In genomic region chrX:87299563-87300160, GRCh38 we compare ENCODE assay signal across 8 cellular contexts.
DNase-seq lines count a peak whose midpoint lies in the region; ATAC-seq and TF ChIP-seq lines count a peak whose summit lies in the region.

No MANE protein-coding gene starts in this region.

- H3K9me3 ChIP-seq in HCT116 (ENCODE audit: control insufficient read depth in 1 of 2, insufficient read depth in 1 of 2, low read depth in 1 of 2, low read length in 2 of 2), result no peaks in the 10 kb centered on the region
- no peaks in the 10 kb centered on the region for H3K9me3 ChIP-seq in liver (ENCODE audit: control insufficient read depth in 4 of 4, low read length in 3 of 4)

- no peak for TF ChIP-seq CTCF in Calu3 (IDR thresholded peaks at IDR 0.05; ENCODE audit: unreplicated experiment)
- TF ChIP-seq CTCF in HCT116 (IDR thresholded peaks at IDR 0.05 in 2 of 3, conservative IDR thresholded peaks at IDR 0.05 in 1 of 3; ENCODE audit: borderline replicate concordance in 1 of 3, insufficient read depth in 1 of 3, low read depth in 2 of 3, low read length in 2 of 3), result 0 out of 6 replicates have a peak, but pooled peaks of 2 of the 3 experiments have one; percentile 15 to 23
- TF ChIP-seq CTCF in VCaP (conservative IDR thresholded peaks at IDR 0.05), result peak; percentile 72
- peak; percentile 48 for TF ChIP-seq CTCF in liver (IDR thresholded peaks at IDR 0.05; ENCODE audit: low read depth, low read length, missing input control)

- CTCF ChIA-PET in Calu3 (lab: Charles Lee), result no interaction called here
- CTCF ChIA-PET in HCT116 (lab: Charles Lee), result no interaction called here

- ATAC-seq in HCT116, result no peak

- no peaks in the 10 kb centered on the region for H3K79me2 ChIP-seq in HCT116 (ENCODE audit: insufficient read depth, low read length)

- peak; percentile 1 for DNase-seq in Calu3
- DNase-seq in HCT116 (ENCODE audit: low read depth, low spot score), result no peak
- no peak for DNase-seq in effector CD8-positive, alpha-beta T cell (lab: John Stamatoyannopoulos, UW)
- no peak for DNase-seq in NOMO-1 treated with DMSO at 0.1 percent for 48 hours (lab: John Stamatoyannopoulos, UW; ENCODE audit: unreplicated experiment)
- DNase-seq in activated CD4-positive, alpha-beta T cell treated with anti-CD3 and anti-CD28 coated beads, Interleukin-2, amount 50 U/mL, for 4 hours, result no peak
- DNase-seq in stimulated activated CD4-positive, alpha-beta T cell treated with anti-CD3 and anti-CD28 coated beads, Interleukin-4, amount 100 ng/mL, for 4 hours, result no peak

- no peaks in the 10 kb centered on the region for H3K4me1 Mint-ChIP-seq in Calu3 (ENCODE audit: low read depth, unreplicated experiment)

- BruUV-seq in Calu3 (replicated peaks; lab: Mats Ljungman, UMichigan) (no TSS peak), HCT116 (replicated peaks; lab: Mats Ljungman, UMichigan) (no TSS peak)

- H3K27ac ChIP-seq in HCT116 (ENCODE audit: low read depth, low read length) (no peak overlapping the region), VCaP (no peak overlapping the region), liver (ENCODE audit: low read depth in 1 of 2, low read length in 2 of 2) (no peak overlapping the region)

- H3K4me1 ChIP-seq in HCT116 (ENCODE audit: control insufficient read depth in 1 of 2, insufficient read depth in 2 of 2, low read length in 2 of 2), result no peaks in the 10 kb centered on the region
- H3K4me1 ChIP-seq in liver (ENCODE audit: control insufficient read depth in 4 of 4, insufficient read depth in 4 of 4, low read length in 3 of 4), result no peaks in the 10 kb centered on the region

- H4K20me1 ChIP-seq in HCT116 (ENCODE audit: insufficient read depth), result no peaks in the 10 kb centered on the region

- H3K9me2 ChIP-seq in HCT116 (ENCODE audit: insufficient read depth), result no peaks in the 10 kb centered on the region

- 3% methylated on average over 4 of the region's 4 CpGs for WGBS in liver

- no peak overlapping the region for H3K4me2 ChIP-seq in HCT116 (ENCODE audit: low read length)

- TF ChIP-seq POLR2A in HCT116 (IDR thresholded peaks at IDR 0.05; ENCODE audit: borderline replicate concordance, extremely low read depth, insufficient read depth, insufficient read length), result no peak

- no peak overlapping the region for H2AFZ ChIP-seq in HCT116 (ENCODE audit: low read depth, low read length, poor library complexity, severe bottlenecking)

- H3K27me3 ChIP-seq in HCT116 (ENCODE audit: insufficient read depth, low read length) (no peaks in the 10 kb centered on the region), liver (ENCODE audit: control insufficient read depth in 4 of 4, insufficient read depth in 4 of 4, low read length in 3 of 4) (no peaks in the 10 kb centered on the region)

- no peaks in the 10 kb centered on the region for H3K27me3 Mint-ChIP-seq in Calu3 (ENCODE audit: unreplicated experiment)

- POLR2A ChIA-PET in HCT116 (lab: Charles Lee), result no interaction called here

- H3K4me3 Mint-ChIP-seq in Calu3 (ENCODE audit: low read depth, unreplicated experiment), result no peak overlapping the region

- no peaks in the 10 kb centered on the region for H3K36me3 ChIP-seq in HCT116 (ENCODE audit: control insufficient read depth in 1 of 2, insufficient read depth in 2 of 2, low read length in 2 of 2)
- H3K36me3 ChIP-seq in liver (ENCODE audit: control insufficient read depth in 4 of 4, insufficient read depth in 3 of 4, low read depth in 1 of 4, low read length in 3 of 4), result no peaks in the 10 kb centered on the region

- 0 out of 2 replicates have a peak, but pooled peaks have one; percentile 16 for TF ChIP-seq RAD21 in HCT116 (IDR thresholded peaks at IDR 0.05; ENCODE audit: low read depth)
- peak; percentile 31 to 68 for TF ChIP-seq RAD21 in liver (IDR thresholded peaks at IDR 0.05)

- H3K36me3 Mint-ChIP-seq in Calu3 (ENCODE audit: insufficient read depth, unreplicated experiment), result no peaks in the 10 kb centered on the region

- RAD21 ChIA-PET in HCT116 (lab: Charles Lee; ENCODE audit: low non-redundant PET in 1 of 2, low total read pairs in 2 of 2, uncharacterized antibody in 2 of 2, unreplicated experiment in 2 of 2), result no interaction called here

- no peak overlapping the region for H3K4me3 ChIP-seq in HCT116 (replicated peaks in 1 of 2; ENCODE audit: low read depth in 1 of 2, low read length in 2 of 2)
- H3K4me3 ChIP-seq in liver (ENCODE audit: low read depth in 1 of 3, low read length in 3 of 3), result no peak overlapping the region

- H3K9ac ChIP-seq in HCT116 (ENCODE audit: low read length), result no peak overlapping the region
- H3K9ac ChIP-seq in liver (ENCODE audit: low read depth in 1 of 2, low read length in 2 of 2), result no peak overlapping the region

- intact Hi-C loops in Calu3 (cut with micrococcal nuclease; ENCODE audit: unreplicated experiment), result loop anchor here (5.0 kb wide), 1 partner anchor 1687 kb away; no protein-coding TSS in a partner anchor
- intact Hi-C loops in HCT116 (cut with micrococcal nuclease), result loop anchor here (5.0 kb wide), 1 partner anchor 1687 kb away; no protein-coding TSS in a partner anchor

- H3K9me3 Mint-ChIP-seq in Calu3 (ENCODE audit: low read depth, unreplicated experiment), result no peaks in the 10 kb centered on the region

- no peak overlapping the region for H3K27ac Mint-ChIP-seq in Calu3 (ENCODE audit: unreplicated experiment)

TF ChIP-seq in HCT116, 20 proteins besides CTCF, POLR2A, EP300 and RAD21:
- TF ChIP-seq POLR2AphosphoS5 (IDR thresholded peaks at IDR 0.05; ENCODE audit: low read depth, low read length) (no peak), ELF1 (IDR thresholded peaks at IDR 0.05; ENCODE audit: borderline replicate concordance, low read depth) (no peak), EZH2 (IDR thresholded peaks at IDR 0.05) (no peak)
- TF ChIP-seq, protein P1, sequence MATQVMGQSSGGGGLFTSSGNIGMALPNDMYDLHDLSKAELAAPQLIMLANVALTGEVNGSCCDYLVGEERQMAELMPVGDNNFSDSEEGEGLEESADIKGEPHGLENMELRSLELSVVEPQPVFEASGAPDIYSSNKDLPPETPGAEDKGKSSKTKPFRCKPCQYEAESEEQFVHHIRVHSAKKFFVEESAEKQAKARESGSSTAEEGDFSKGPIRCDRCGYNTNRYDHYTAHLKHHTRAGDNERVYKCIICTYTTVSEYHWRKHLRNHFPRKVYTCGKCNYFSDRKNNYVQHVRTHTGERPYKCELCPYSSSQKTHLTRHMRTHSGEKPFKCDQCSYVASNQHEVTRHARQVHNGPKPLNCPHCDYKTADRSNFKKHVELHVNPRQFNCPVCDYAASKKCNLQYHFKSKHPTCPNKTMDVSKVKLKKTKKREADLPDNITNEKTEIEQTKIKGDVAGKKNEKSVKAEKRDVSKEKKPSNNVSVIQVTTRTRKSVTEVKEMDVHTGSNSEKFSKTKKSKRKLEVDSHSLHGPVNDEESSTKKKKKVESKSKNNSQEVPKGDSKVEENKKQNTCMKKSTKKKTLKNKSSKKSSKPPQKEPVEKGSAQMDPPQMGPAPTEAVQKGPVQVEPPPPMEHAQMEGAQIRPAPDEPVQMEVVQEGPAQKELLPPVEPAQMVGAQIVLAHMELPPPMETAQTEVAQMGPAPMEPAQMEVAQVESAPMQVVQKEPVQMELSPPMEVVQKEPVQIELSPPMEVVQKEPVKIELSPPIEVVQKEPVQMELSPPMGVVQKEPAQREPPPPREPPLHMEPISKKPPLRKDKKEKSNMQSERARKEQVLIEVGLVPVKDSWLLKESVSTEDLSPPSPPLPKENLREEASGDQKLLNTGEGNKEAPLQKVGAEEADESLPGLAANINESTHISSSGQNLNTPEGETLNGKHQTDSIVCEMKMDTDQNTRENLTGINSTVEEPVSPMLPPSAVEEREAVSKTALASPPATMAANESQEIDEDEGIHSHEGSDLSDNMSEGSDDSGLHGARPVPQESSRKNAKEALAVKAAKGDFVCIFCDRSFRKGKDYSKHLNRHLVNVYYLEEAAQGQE (IDR thresholded peaks at IDR 0.05; ENCODE audit: low read depth), result no peak

TF ChIP-seq in liver, 16 proteins besides CTCF, POLR2A, EP300 and RAD21 (continues in another document):
- TF ChIP-seq HNF4A (conservative IDR thresholded peaks at IDR 0.05) (no peak), RXRA (IDR thresholded peaks at IDR 0.05) (no peak), FOXA1 (IDR thresholded peaks at IDR 0.05) (no peak), YY1 (IDR thresholded peaks at IDR 0.05) (no peak), NR2F2 (IDR thresholded peaks at IDR 0.05) (no peak), HNF4G (IDR thresholded peaks at IDR 0.05) (no peak)
- TF ChIP-seq, protein P1 (IDR thresholded peaks at IDR 0.05), result no peak
